ENCODE assay signal across 11 cellular contexts in the genomic region with DNA sequence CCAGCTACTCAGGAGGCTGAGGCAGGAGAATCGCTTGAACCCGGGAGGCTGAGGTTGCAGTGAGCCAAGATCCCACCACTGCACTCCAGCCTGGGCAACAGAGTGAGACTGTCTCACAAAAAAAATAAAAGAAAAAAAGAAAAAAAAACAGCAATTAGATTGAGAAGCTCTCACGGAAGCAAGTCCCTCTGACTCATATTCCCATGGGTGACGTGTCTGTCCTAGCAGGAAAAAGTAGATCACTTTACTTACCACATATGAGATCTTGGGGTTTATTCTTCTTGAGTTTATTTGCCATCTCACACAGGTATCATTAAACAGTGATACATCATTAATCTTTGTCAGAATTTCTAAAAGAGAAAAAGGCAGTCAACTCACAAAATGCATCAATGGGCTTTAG.
A peak's percentile ranks its signal among the peaks of the same experiment; 100 is the strongest.
DNase-seq lines count a peak whose midpoint lies in the region; ATAC-seq, FAIRE-seq and TF ChIP-seq lines count a peak whose summit lies in the region.
"Had no signal": no experiment of that assay in that cellular context is flagged by ENCODE, and none has a peak within 500 bp of the region (broad histone marks: within the 10 kb centered on the region; RNA-seq: fewer than 3 reads in every experiment).

No MANE protein-coding gene starts in this region.

- intact Hi-C loops in endothelial cell of umbilical vein (cut with micrococcal nuclease): loop anchor here (1.0 to 10.0 kb wide), 2 partner anchors 249 to 682 kb away; no protein-coding TSS in a partner anchor

- peak; percentile 91 for DNase-seq in EH (ENCODE audit: low read depth)
- DNase-seq in NCI-H69 (lab: John Stamatoyannopoulos, UW): peak; percentile 79
- peak; percentile 74 for DNase-seq in endothelial cell of umbilical vein (ENCODE audit: low read depth, low spot score)
- no peak for DNase-seq in osteocyte (ENCODE audit: extremely low spot score, unreplicated experiment)
- DNase-seq in stimulated activated CD8-positive, alpha-beta memory T cell treated with anti-CD3 and anti-CD28 coated beads, Interleukin-4, amount 100 ng/mL, for 48 hours: no peak
- no peak for DNase-seq in NCI-H1436 treated with DMSO at 0.1 percent for 48 hours (lab: John Stamatoyannopoulos, UW)
- DNase-seq in NCI-H1436 (lab: John Stamatoyannopoulos, UW): no peak

- H3K79me2 ChIP-seq in endothelial cell of umbilical vein (ENCODE audit: control insufficient read depth, insufficient read depth, low read length): no peaks in the 10 kb centered on the region

- peaks cover 6% of the 10 kb centered on the region for H3K36me3 Mint-ChIP-seq in osteocyte (ENCODE audit: unreplicated experiment)

- H3K9me1 ChIP-seq in endothelial cell of umbilical vein (replicated peaks; ENCODE audit: control insufficient read depth, extremely low read depth, insufficient read depth, low read length): no peaks in the 10 kb centered on the region

- TF ChIP-seq POLR2A in endothelial cell of umbilical vein (IDR thresholded peaks at IDR 0.05; ENCODE audit: low read depth, low read length): no peak

- H3K9me3 Mint-ChIP-seq in osteocyte (ENCODE audit: unreplicated experiment): no peaks in the 10 kb centered on the region
- H3K9me3 Mint-ChIP-seq: stimulated activated naive CD8-positive, alpha-beta T cell treated with anti-CD3 and anti-CD28 coated beads, Interleukin-15, amount 100 ng/mL, for 72 hours had no signal

- peak overlapping the region; percentile 48 for H3K27ac ChIP-seq in endothelial cell of umbilical vein (ENCODE audit: insufficient read depth, low read depth, low read length)

- H3K4me2 ChIP-seq in endothelial cell of umbilical vein (ENCODE audit: insufficient read depth, low read length): peak overlapping the region; percentile 32

- CTCF ChIA-PET in endothelial cell of umbilical vein (lab: Charles Lee): interaction anchor here (0.5 to 2.9 kb wide), 30 partner anchors 15 to 791 kb away, joined by 3 to 36 read pairs (median 4); a partner anchor contains a TSS

- H3K9ac ChIP-seq in endothelial cell of umbilical vein (replicated peaks; ENCODE audit: extremely low read depth, insufficient read depth, low read length): no peak overlapping the region

- peaks cover 13% of the 10 kb centered on the region for H3K4me1 ChIP-seq in endothelial cell of umbilical vein (ENCODE audit: control insufficient read depth, extremely low read depth, insufficient read depth, low read length)

- dilution Hi-C loops in endothelial cell of umbilical vein (cut with MboI; ENCODE audit: extremely low pct_ligation_motif_present, low sequenced_read_pairs): no loop called here

- peaks cover 13% of the 10 kb centered on the region for H3K4me1 Mint-ChIP-seq in osteocyte (ENCODE audit: unreplicated experiment)
- H3K4me1 Mint-ChIP-seq: stimulated activated naive CD8-positive, alpha-beta T cell treated with anti-CD3 and anti-CD28 coated beads, Interleukin-15, amount 100 ng/mL, for 72 hours had no signal

- no peaks in the 10 kb centered on the region for H4K20me1 ChIP-seq in endothelial cell of umbilical vein (replicated peaks; ENCODE audit: control insufficient read depth, extremely low read depth, insufficient read depth, low read length)

- peaks cover 4 to 5% of the 10 kb centered on the region in 2 experiments for H3K36me3 ChIP-seq in endothelial cell of umbilical vein (ENCODE audit: control insufficient read depth in 2 of 2, extremely low read depth in 1 of 2, insufficient read depth in 2 of 2, low read length in 2 of 2)

- no peak overlapping the region for H3K4me3 Mint-ChIP-seq in osteocyte (ENCODE audit: unreplicated experiment)
- H3K4me3 Mint-ChIP-seq: activated naive CD8-positive, alpha-beta T cell; stimulated activated naive CD8-positive, alpha-beta T cell treated with anti-CD3 and anti-CD28 coated beads, Interleukin-15, amount 100 ng/mL, for 72 hours had no signal

- H3K27ac Mint-ChIP-seq in osteocyte (ENCODE audit: unreplicated experiment): peak overlapping the region; percentile 40
- H3K27ac Mint-ChIP-seq: activated naive CD8-positive, alpha-beta T cell had no signal

- no TSS peak for BruUV-seq in endothelial cell of umbilical vein (replicated peaks; lab: Mats Ljungman, UMichigan)

- no peak overlapping the region for H3K4me3 ChIP-seq in endothelial cell of umbilical vein (replicated peaks in 1 of 3; ENCODE audit: insufficient read depth in 1 of 3, low read depth in 1 of 3, low read length in 3 of 3)

- no peaks in the 10 kb centered on the region for H3K9me3 ChIP-seq in endothelial cell of umbilical vein (replicated peaks; ENCODE audit: control insufficient read depth, insufficient read depth, low read length)

- H3K27me3 ChIP-seq in endothelial cell of umbilical vein (ENCODE audit: control insufficient read depth in 2 of 2, insufficient read depth in 2 of 2, low read length in 2 of 2): no peaks in the 10 kb centered on the region

- FAIRE-seq in endothelial cell of umbilical vein (lab: Jason Lieb, UNC): peak; percentile 98
- FAIRE-seq: G401.6 had no signal

- H2AFZ ChIP-seq in endothelial cell of umbilical vein (ENCODE audit: low read depth, low read length): no peak overlapping the region

- POLR2A ChIA-PET in endothelial cell of umbilical vein (lab: Charles Lee): no interaction called here

- no peak for TF ChIP-seq CTCF in endothelial cell of umbilical vein (IDR thresholded peaks at IDR 0.05; ENCODE audit: extremely low read depth in 1 of 2, insufficient read depth in 1 of 2, low read depth in 1 of 2, low read length in 2 of 2)
- no peak for TF ChIP-seq CTCF in osteocyte (IDR thresholded peaks at IDR 0.05)

- H3K27me3 Mint-ChIP-seq in osteocyte (ENCODE audit: unreplicated experiment): no peaks in the 10 kb centered on the region
- H3K27me3 Mint-ChIP-seq: activated naive CD8-positive, alpha-beta T cell; stimulated activated naive CD8-positive, alpha-beta T cell treated with anti-CD3 and anti-CD28 coated beads, Interleukin-15, amount 100 ng/mL, for 72 hours had no signal

- ATAC-seq in GM18907 (IDR thresholded peaks at IDR 0.05; ENCODE audit: unreplicated experiment): no peak
- ATAC-seq: stimulated activated naive CD8-positive, alpha-beta T cell treated with anti-CD3 and anti-CD28 coated beads, Interleukin-15, amount 100 ng/mL, for 72 hours had no signal

TF ChIP-seq in endothelial cell of umbilical vein, 7 proteins besides CTCF, POLR2A, EP300 and RAD21:
- TF ChIP-seq GATA2 (IDR thresholded peaks at IDR 0.05; ENCODE audit: insufficient read depth, insufficient read length, low read depth, low read length): no peak
- TF ChIP-seq FOS (IDR thresholded peaks at IDR 0.05; ENCODE audit: borderline replicate concordance, insufficient read depth, low read length): peak; percentile 58
- peak; percentile 76 for TF ChIP-seq JUN (IDR thresholded peaks at IDR 0.05; ENCODE audit: borderline replicate concordance, insufficient read depth, insufficient read length, low read depth)

Comparison
In these comparisons a context has a peak if more than half of its experiments do, and no peak if none do; other contexts are left out.
1. DNase-seq: peak in EH (single experiment), NCI-H69 (single experiment) and endothelial cell of umbilical vein (single experiment); none in osteocyte (single experiment), stimulated activated CD8-positive, alpha-beta memory T cell treated with anti-CD3 and anti-CD28 coated beads, Interleukin-4, amount 100 ng/mL, for 48 hours (single experiment), NCI-H1436 treated with DMSO at 0.1 percent for 48 hours (single experiment) and NCI-H1436 (single experiment).